In the genomic region with DNA sequence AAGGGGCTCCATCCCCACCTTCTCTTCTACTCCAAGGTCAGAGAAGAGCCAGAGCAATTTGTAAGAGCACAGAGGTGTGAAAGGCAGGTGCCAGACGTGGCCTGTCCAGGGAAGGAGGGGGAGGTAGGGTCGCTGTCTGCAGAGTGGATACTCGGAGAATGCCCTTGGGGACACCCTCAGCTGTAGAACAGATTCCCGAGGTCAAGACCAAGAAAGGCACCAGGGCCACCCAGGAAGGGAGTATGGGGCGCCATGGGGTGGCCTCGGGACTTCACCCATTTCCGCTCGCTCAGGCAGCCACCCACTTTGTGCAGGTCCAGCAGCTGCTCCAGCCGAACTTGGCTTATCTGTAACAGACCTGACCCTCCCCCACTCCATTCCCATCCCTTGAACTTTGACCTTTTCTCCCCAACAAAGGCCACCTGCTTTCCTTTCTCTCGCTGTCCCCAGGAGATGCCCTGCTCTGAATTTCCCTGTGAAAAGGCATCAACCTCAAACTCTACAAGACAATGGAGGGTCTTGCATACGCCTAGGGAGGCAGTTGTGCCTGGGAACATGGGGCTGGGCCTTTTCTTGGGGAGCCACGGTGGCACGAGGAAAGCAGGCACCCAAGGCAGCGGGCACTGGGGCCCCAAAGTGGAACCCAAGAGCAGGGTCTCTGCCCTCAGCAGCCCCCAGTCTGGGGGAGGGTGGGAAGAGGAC, we compare ENCODE assay signal across 1 cellular context.
TF ChIP-seq lines count a peak whose summit lies in the region.

No MANE protein-coding gene starts in this region.

TF ChIP-seq in HepG2, 621 proteins besides CTCF, POLR2A, EP300 and RAD21 (continued from another document and continues in another):
- TF ChIP-seq, protein P1, sequence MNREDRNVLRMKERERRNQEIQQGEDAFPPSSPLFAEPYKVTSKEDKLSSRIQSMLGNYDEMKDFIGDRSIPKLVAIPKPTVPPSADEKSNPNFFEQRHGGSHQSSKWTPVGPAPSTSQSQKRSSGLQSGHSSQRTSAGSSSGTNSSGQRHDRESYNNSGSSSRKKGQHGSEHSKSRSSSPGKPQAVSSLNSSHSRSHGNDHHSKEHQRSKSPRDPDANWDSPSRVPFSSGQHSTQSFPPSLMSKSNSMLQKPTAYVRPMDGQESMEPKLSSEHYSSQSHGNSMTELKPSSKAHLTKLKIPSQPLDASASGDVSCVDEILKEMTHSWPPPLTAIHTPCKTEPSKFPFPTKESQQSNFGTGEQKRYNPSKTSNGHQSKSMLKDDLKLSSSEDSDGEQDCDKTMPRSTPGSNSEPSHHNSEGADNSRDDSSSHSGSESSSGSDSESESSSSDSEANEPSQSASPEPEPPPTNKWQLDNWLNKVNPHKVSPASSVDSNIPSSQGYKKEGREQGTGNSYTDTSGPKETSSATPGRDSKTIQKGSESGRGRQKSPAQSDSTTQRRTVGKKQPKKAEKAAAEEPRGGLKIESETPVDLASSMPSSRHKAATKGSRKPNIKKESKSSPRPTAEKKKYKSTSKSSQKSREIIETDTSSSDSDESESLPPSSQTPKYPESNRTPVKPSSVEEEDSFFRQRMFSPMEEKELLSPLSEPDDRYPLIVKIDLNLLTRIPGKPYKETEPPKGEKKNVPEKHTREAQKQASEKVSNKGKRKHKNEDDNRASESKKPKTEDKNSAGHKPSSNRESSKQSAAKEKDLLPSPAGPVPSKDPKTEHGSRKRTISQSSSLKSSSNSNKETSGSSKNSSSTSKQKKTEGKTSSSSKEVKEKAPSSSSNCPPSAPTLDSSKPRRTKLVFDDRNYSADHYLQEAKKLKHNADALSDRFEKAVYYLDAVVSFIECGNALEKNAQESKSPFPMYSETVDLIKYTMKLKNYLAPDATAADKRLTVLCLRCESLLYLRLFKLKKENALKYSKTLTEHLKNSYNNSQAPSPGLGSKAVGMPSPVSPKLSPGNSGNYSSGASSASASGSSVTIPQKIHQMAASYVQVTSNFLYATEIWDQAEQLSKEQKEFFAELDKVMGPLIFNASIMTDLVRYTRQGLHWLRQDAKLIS (CRISPR knock-in tag; IDR thresholded peaks at IDR 0.05) = no peak
- TF ChIP-seq ZSCAN31 (CRISPR knock-in tag; IDR thresholded peaks at IDR 0.05; ENCODE audit: low read depth) = peak; percentile 19; the same call in 1 of the 2 replicates
- TF ChIP-seq POLR2AphosphoS5 (IDR thresholded peaks at IDR 0.05; ENCODE audit: low read depth, low read length) = no peak
- TF ChIP-seq HNF4A (CRISPR knock-in tag; IDR thresholded peaks at IDR 0.05) = peak; percentile 92
- no peak for TF ChIP-seq BRD4 (CRISPR knock-in tag; IDR thresholded peaks at IDR 0.05)
- TF ChIP-seq ZMAT5 (CRISPR knock-in tag; IDR thresholded peaks at IDR 0.05; ENCODE audit: borderline replicate concordance, low read depth) = no peak
- no peak for TF ChIP-seq ZBTB40 (IDR thresholded peaks at IDR 0.05)
- TF ChIP-seq ZBTB40 (CRISPR knock-in tag; IDR thresholded peaks at IDR 0.05) = no peak
- peak; percentile 67; the same call in 1 of the 2 replicates for TF ChIP-seq NCOR1 (IDR thresholded peaks at IDR 0.05; ENCODE audit: borderline replicate concordance, low read length)
- no peak for TF ChIP-seq HOXA7 (CRISPR knock-in tag; IDR thresholded peaks at IDR 0.05)
- no peak for TF ChIP-seq ZNF570 (CRISPR knock-in tag; IDR thresholded peaks at IDR 0.05; ENCODE audit: borderline replicate concordance)
- TF ChIP-seq, protein P2, sequence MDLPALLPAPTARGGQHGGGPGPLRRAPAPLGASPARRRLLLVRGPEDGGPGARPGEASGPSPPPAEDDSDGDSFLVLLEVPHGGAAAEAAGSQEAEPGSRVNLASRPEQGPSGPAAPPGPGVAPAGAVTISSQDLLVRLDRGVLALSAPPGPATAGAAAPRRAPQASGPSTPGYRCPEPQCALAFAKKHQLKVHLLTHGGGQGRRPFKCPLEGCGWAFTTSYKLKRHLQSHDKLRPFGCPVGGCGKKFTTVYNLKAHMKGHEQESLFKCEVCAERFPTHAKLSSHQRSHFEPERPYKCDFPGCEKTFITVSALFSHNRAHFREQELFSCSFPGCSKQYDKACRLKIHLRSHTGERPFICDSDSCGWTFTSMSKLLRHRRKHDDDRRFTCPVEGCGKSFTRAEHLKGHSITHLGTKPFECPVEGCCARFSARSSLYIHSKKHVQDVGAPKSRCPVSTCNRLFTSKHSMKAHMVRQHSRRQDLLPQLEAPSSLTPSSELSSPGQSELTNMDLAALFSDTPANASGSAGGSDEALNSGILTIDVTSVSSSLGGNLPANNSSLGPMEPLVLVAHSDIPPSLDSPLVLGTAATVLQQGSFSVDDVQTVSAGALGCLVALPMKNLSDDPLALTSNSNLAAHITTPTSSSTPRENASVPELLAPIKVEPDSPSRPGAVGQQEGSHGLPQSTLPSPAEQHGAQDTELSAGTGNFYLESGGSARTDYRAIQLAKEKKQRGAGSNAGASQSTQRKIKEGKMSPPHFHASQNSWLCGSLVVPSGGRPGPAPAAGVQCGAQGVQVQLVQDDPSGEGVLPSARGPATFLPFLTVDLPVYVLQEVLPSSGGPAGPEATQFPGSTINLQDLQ (CRISPR knock-in tag; IDR thresholded peaks at IDR 0.05) = no peak
- no peak for TF ChIP-seq SP2 (CRISPR knock-in tag; IDR thresholded peaks at IDR 0.05)
- TF ChIP-seq PAF1 (CRISPR knock-in tag; IDR thresholded peaks at IDR 0.05) = no peak
- no peak for TF ChIP-seq MLLT10 (CRISPR knock-in tag; IDR thresholded peaks at IDR 0.05)
- TF ChIP-seq PLSCR1 (CRISPR knock-in tag; IDR thresholded peaks at IDR 0.05; ENCODE audit: borderline replicate concordance) = no peak
- TF ChIP-seq ATF1 (CRISPR knock-in tag; IDR thresholded peaks at IDR 0.05) = no peak
- TF ChIP-seq RXRA (CRISPR knock-in tag; IDR thresholded peaks at IDR 0.05) = peak; percentile 81; the same call in 1 of the 2 replicates
- no peak for TF ChIP-seq CREB3 (CRISPR knock-in tag; IDR thresholded peaks at IDR 0.05)
- TF ChIP-seq CEBPB (IDR thresholded peaks at IDR 0.05; ENCODE audit: borderline replicate concordance, low read depth, low read length) = no peak
- no peak for TF ChIP-seq ZNF333 (CRISPR knock-in tag; IDR thresholded peaks at IDR 0.05; ENCODE audit: borderline replicate concordance)
- no peak for TF ChIP-seq ZNF605 (CRISPR knock-in tag; IDR thresholded peaks at IDR 0.05)
- TF ChIP-seq, protein P3, sequence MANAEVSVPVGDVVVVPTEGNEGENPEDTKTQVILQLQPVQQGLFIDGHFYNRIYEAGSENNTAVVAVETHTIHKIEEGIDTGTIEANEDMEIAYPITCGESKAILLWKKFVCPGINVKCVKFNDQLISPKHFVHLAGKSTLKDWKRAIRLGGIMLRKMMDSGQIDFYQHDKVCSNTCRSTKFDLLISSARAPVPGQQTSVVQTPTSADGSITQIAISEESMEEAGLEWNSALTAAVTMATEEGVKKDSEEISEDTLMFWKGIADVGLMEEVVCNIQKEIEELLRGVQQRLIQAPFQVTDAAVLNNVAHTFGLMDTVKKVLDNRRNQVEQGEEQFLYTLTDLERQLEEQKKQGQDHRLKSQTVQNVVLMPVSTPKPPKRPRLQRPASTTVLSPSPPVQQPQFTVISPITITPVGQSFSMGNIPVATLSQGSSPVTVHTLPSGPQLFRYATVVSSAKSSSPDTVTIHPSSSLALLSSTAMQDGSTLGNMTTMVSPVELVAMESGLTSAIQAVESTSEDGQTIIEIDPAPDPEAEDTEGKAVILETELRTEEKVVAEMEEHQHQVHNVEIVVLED (CRISPR knock-in tag; IDR thresholded peaks at IDR 0.05; ENCODE audit: borderline replicate concordance) = no peak; the same call in 1 of the 2 replicates
- TF ChIP-seq HCFC1 (IDR thresholded peaks at IDR 0.05; ENCODE audit: low read depth, low read length) = no peak
- TF ChIP-seq REPIN1 (CRISPR knock-in tag; IDR thresholded peaks at IDR 0.05; ENCODE audit: borderline replicate concordance, low read depth) = no peak
- no peak for TF ChIP-seq SUZ12 (IDR thresholded peaks at IDR 0.05; ENCODE audit: low read depth, low read length)
- TF ChIP-seq SP5 (CRISPR knock-in tag; IDR thresholded peaks at IDR 0.05; ENCODE audit: borderline replicate concordance, low read depth) = 0 out of 2 replicates have a peak, but pooled peaks have one; percentile 42
- no peak for TF ChIP-seq ZSCAN12 (CRISPR knock-in tag; IDR thresholded peaks at IDR 0.05)
- no peak for TF ChIP-seq ZNF781 (CRISPR knock-in tag; IDR thresholded peaks at IDR 0.05; ENCODE audit: borderline replicate concordance, not compliant biosample characterization)
- no peak for TF ChIP-seq CBX1 (IDR thresholded peaks at IDR 0.05; ENCODE audit: low read depth)
- peak; percentile 64; the same call in 1 of the 2 replicates for TF ChIP-seq PITX1 (CRISPR knock-in tag; IDR thresholded peaks at IDR 0.05)
- TF ChIP-seq ZNF639 (CRISPR knock-in tag; conservative IDR thresholded peaks at IDR 0.05) = no peak; the same call in 1 of the 2 replicates
